Comparison of ENCODE assay signal across 33 cellular contexts in the genomic region with DNA sequence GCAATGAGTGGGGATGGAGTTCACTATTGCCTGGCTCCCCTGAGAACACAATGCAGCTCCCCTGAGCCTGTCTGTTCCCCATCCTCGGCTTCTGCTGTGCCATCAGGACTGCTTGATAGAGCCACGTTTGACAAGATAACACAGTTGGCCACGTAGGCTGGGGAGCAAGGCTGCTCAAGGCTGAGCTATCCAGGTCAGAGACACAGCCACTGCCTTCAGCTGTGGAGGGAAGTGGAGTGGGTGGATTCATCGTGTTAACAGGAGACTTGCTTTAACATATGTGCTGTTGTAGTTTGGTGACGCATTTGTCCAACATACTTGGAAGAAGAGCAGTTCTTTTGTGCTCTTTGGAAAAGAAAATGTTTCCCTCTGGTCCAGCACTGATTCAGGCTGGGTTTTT.
"Had no signal": no experiment of that assay in that cellular context is flagged by ENCODE, and none has a peak within 500 bp of the region (broad histone marks: within the 10 kb centered on the region; RNA-seq: fewer than 3 reads in every experiment).

No MANE protein-coding gene starts in this region.

- H3K4me1 Mint-ChIP-seq: activated B cell treated with CpG ODN at 0.5 μM for 24 hours; activated T-helper 17 cell treated with anti-CD3 and anti-CD28 coated beads, Interleukin-2, amount 50 U/mL, for 72 hours; brain; T-helper 17 cell had no signal

- H3K9me3 ChIP-seq: ascending aorta, colonic mucosa, esophagus muscularis mucosa, gastrocnemius medialis, heart left ventricle had no signal

- H3K4me3 Mint-ChIP-seq: activated B cell treated with CpG ODN at 0.5 μM for 24 hours; activated CD8-positive, alpha-beta T cell treated with anti-CD3 and anti-CD28 coated beads for 36 hours; activated naive CD8-positive, alpha-beta T cell; activated T-cell treated with anti-CD3 and anti-CD28 coated beads, Interleukin-2, amount 50 U/mL, for 4 hours; activated T-helper 17 cell treated with anti-CD3 and anti-CD28 coated beads, Interleukin-2, amount 50 U/mL, for 72 hours; brain; T-helper 17 cell; T-helper 2 cell treated with Interferon-gamma antibody and Interleukin-4, amounts not matched to agents 5 μg/mL and 100 μg/mL, for 36 hours had no signal

- H3K27ac ChIP-seq: ascending aorta, breast epithelium, cardiac muscle cell, colonic mucosa, esophagus muscularis mucosa, foreskin keratinocyte, gastrocnemius medialis, heart left ventricle, WERI-Rb-1 had no signal

- H3K27me3 ChIP-seq: ascending aorta, breast epithelium, cardiac muscle cell, colonic mucosa, esophagus muscularis mucosa, foreskin keratinocyte, gastrocnemius medialis, heart left ventricle had no signal

- H3K36me3 Mint-ChIP-seq: activated naive CD8-positive, alpha-beta T cell had no signal

- H3K9me3 Mint-ChIP-seq: activated B cell treated with CpG ODN at 0.5 μM for 24 hours; activated CD8-positive, alpha-beta T cell treated with anti-CD3 and anti-CD28 coated beads for 36 hours; activated T-cell treated with anti-CD3 and anti-CD28 coated beads, Interleukin-2, amount 50 U/mL, for 4 hours; activated T-helper 17 cell treated with anti-CD3 and anti-CD28 coated beads, Interleukin-2, amount 50 U/mL, for 72 hours; T-helper 2 cell treated with Interferon-gamma antibody and Interleukin-4, amounts not matched to agents 5 μg/mL and 100 μg/mL, for 36 hours had no signal

- H3K36me3 ChIP-seq: breast epithelium, colonic mucosa, gastrocnemius medialis had no signal

- ATAC-seq: activated CD4-positive, CD25-positive, alpha-beta regulatory T cell treated with anti-CD3 and anti-CD28 coated beads, Interleukin-2, amount 50 U/mL, for 24 hours; activated CD8-positive, alpha-beta T cell treated with anti-CD3 and anti-CD28 coated beads for 36 hours; activated T-cell treated with anti-CD3 and anti-CD28 coated beads, Interleukin-2, amount 50 U/mL, for 4 hours; activated T-helper 17 cell treated with anti-CD3 and anti-CD28 coated beads, Interleukin-2, amount 50 U/mL, for 72 hours; foreskin keratinocyte; gastrocnemius medialis; heart left ventricle; T-helper 17 cell had no signal

- H3K4me1 ChIP-seq: ascending aorta, breast epithelium, colonic mucosa, esophagus muscularis mucosa, foreskin keratinocyte, gastrocnemius medialis had no signal

- H3K4me3 ChIP-seq: ascending aorta, breast epithelium, cardiac muscle cell, colonic mucosa, esophagus muscularis mucosa, gastrocnemius medialis, heart left ventricle had no signal

- DNase-seq: activated B cell treated with CpG ODN at 0.5 μM for 24 hours; activated CD4-positive, alpha-beta T cell treated with anti-CD3 and anti-CD28 coated beads for 48 hours; activated CD4-positive, alpha-beta T cell treated with anti-CD3 and anti-CD28 coated beads, Interleukin-2, amount 50 U/mL, for 1 hour; activated CD4-positive, alpha-beta T cell treated with anti-CD3 and anti-CD28 coated beads, Interleukin-2, amount 50 U/mL, for 48 hours; activated CD8-positive, alpha-beta T cell treated with anti-CD3 and anti-CD28 coated beads for 36 hours; activated effector memory CD4-positive, alpha-beta T cell treated with Interleukin-2 at 50 U/mL for 16 hours; activated gamma-delta T cell treated with Interleukin-2 at 50 U/mL for 16 hours; activated naive CD4-positive, alpha-beta T cell treated with anti-CD3 and anti-CD28 coated beads, Interleukin-2, amount 50 U/mL, for 16 hours; activated naive CD4-positive, alpha-beta T cell treated with Interleukin-2 at 50 U/mL for 16 hours; activated T-cell treated with anti-CD3 and anti-CD28 coated beads, Interleukin-2, amount 50 U/mL, for 4 hours; amniotic stem cell; central memory CD4-positive, alpha-beta T cell; cerebellar nuclear complex; colonic mucosa; effector CD8-positive, alpha-beta T cell; erythroblast; foreskin keratinocyte; gastrocnemius medialis; glutamatergic neuron; T-helper 1 cell; T-helper 17 cell; T1000; WERI-Rb-1 had no signal

- H3K27ac Mint-ChIP-seq: activated B cell treated with CpG ODN at 0.5 μM for 24 hours; activated CD8-positive, alpha-beta T cell treated with anti-CD3 and anti-CD28 coated beads for 36 hours; activated naive CD8-positive, alpha-beta T cell; activated T-helper 17 cell treated with anti-CD3 and anti-CD28 coated beads, Interleukin-2, amount 50 U/mL, for 72 hours; brain; T-helper 17 cell; T-helper 2 cell treated with Interferon-gamma antibody and Interleukin-4, amounts not matched to agents 5 μg/mL and 100 μg/mL, for 36 hours had no signal

- H3K27me3 Mint-ChIP-seq: activated CD8-positive, alpha-beta T cell treated with anti-CD3 and anti-CD28 coated beads for 36 hours; activated naive CD8-positive, alpha-beta T cell; activated T-helper 17 cell treated with anti-CD3 and anti-CD28 coated beads, Interleukin-2, amount 50 U/mL, for 72 hours; brain had no signal
